In the genomic region with DNA sequence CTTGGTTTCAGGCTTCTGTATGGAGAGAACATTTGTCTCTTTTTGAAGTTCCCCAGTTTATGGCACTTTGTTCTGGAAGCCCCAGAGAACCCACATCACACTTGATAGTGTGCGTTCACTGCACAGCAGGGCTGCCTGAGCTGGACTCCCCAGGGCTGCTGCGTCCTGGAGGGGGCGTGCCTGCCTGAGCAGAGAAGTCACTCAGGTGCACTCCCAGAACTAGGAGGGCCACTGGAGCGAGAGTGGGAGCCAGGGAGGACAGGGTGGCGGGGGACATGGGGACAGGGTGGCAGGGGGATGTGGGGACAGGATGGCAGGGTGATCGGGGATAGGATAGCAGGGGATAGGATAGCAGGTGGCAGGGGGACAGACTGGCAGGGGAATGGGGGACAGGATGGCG, we compare ENCODE assay signal across 28 cellular contexts.
"Had no signal": no experiment of that assay in that cellular context is flagged by ENCODE, and none has a peak within 500 bp of the region (broad histone marks: within the 10 kb centered on the region; RNA-seq: fewer than 3 reads in every experiment).

No MANE protein-coding gene starts in this region.

- DNase-seq: islet precursor cell; kidney glomerular epithelial cell; left cardiac atrium; midbrain; naive thymus-derived CD4-positive, alpha-beta T cell; nephron progenitor cell; retina; small intestine; spleen; stimulated activated CD4-positive, alpha-beta T cell treated with anti-CD3 and anti-CD28 coated beads, Interleukin-4, amount 100 ng/mL, for 24 hours; stimulated activated naive CD4-positive, alpha-beta T cell; tibial artery; trophoblast cell; upper lobe of right lung had no signal

- H3K79me2 ChIP-seq: hepatocyte had no signal

- H3K4me3 Mint-ChIP-seq: naive thymus-derived CD4-positive, alpha-beta T cell; stimulated activated effector memory CD8-positive, alpha-beta T cell treated with anti-CD3 and anti-CD28 coated beads, Interleukin-12 subunit alpha, Interleukin-12 subunit beta, amount 100 ng/mL, for 72 hours; stimulated activated naive CD8-positive, alpha-beta T cell treated with anti-CD3 and anti-CD28 coated beads, Interleukin-15, Interleukin-2, amounts not matched to agents 100 ng/mL and 50 ng/mL, for 24 hours had no signal

- H3K27ac ChIP-seq: heart left ventricle, hepatocyte, neural progenitor cell, pancreas, prostate gland, spleen, suprapubic skin, thoracic aorta, tibial artery, upper lobe of right lung had no signal

- H3K9ac ChIP-seq: neural progenitor cell had no signal

- H3K4me3 ChIP-seq: heart left ventricle, hepatocyte, lung, mucosa of descending colon, neural progenitor cell, pancreas, prostate gland, spleen, suprapubic skin, thoracic aorta, tibial artery, upper lobe of right lung had no signal

- H3K27me3 ChIP-seq: heart left ventricle, hepatocyte, neural progenitor cell, pancreas, upper lobe of right lung had no signal

- H3K36me3 ChIP-seq: heart left ventricle, neural progenitor cell, pancreas, prostate gland, spleen, suprapubic skin, thoracic aorta, tibial artery, upper lobe of right lung had no signal

- H3K4me1 ChIP-seq: heart left ventricle, neural progenitor cell, pancreas, prostate gland, spleen, suprapubic skin, upper lobe of right lung had no signal

- H3K9me3 Mint-ChIP-seq: stimulated activated effector memory CD8-positive, alpha-beta T cell treated with anti-CD3 and anti-CD28 coated beads, Interleukin-12 subunit alpha, Interleukin-12 subunit beta, amount 100 ng/mL, for 72 hours had no signal

- H3K9me3 ChIP-seq: mucosa of descending colon, pancreas, prostate gland, suprapubic skin, upper lobe of right lung had no signal

- H2AFZ ChIP-seq: hepatocyte, neural progenitor cell had no signal

- ATAC-seq: heart left ventricle; left lobe of liver; mucosa of descending colon; naive thymus-derived CD4-positive, alpha-beta T cell; pancreas; sciatic nerve; stimulated activated effector memory CD8-positive, alpha-beta T cell treated with anti-CD3 and anti-CD28 coated beads, Interleukin-12 subunit alpha, Interleukin-12 subunit beta, amount 100 ng/mL, for 72 hours had no signal

- H3K4me1 Mint-ChIP-seq: neural progenitor cell had no signal

- H3K36me3 Mint-ChIP-seq: naive thymus-derived CD4-positive, alpha-beta T cell; neural progenitor cell; stimulated activated effector memory CD8-positive, alpha-beta T cell treated with anti-CD3 and anti-CD28 coated beads, Interleukin-12 subunit alpha, Interleukin-12 subunit beta, amount 100 ng/mL, for 72 hours had no signal

- H3K27ac Mint-ChIP-seq: naive thymus-derived CD4-positive, alpha-beta T cell; nephron progenitor cell; neural progenitor cell; stimulated activated effector memory CD8-positive, alpha-beta T cell treated with anti-CD3 and anti-CD28 coated beads, Interleukin-12 subunit alpha, Interleukin-12 subunit beta, amount 100 ng/mL, for 72 hours; stimulated activated naive CD8-positive, alpha-beta T cell treated with anti-CD3 and anti-CD28 coated beads, Interleukin-15, Interleukin-2, amounts not matched to agents 100 ng/mL and 50 ng/mL, for 24 hours had no signal

- H3K4me2 ChIP-seq: hepatocyte, neural progenitor cell had no signal

- FAIRE-seq: pancreas, small intestine, urothelium cell line had no signal
